Comparison of ENCODE assay signal across 8 cellular contexts in genomic region chr7:75842836-75843446, GRCh38. TPM values are rescaled to one million over a fixed set of nuclear protein-coding genes. Genes with fewer than 3 reads are reported as not detected.
DNase-seq lines count a peak whose midpoint lies in the region; ATAC-seq, FAIRE-seq and TF ChIP-seq lines count a peak whose summit lies in the region.

No MANE protein-coding gene starts in this region.

- CTCF ChIA-PET in GM10248 (lab: Yijun Ruan, JAX) = interaction anchor here (1.2 to 1.8 kb wide), 3 partner anchors 23 to 177 kb away, joined by 3 to 7 read pairs (median 3); no protein-coding TSS in a partner anchor

- H2AK5ac ChIP-seq in mesenchymal stem cell (ENCODE audit: low read length, severe bottlenecking) = no peak overlapping the region

- intact Hi-C loops in upper lobe of right lung (cut with DNase I) (no loop called here), kidney (cut with DNase I) (no loop called here)

- no peak overlapping the region for H3K23ac ChIP-seq in mesenchymal stem cell (ENCODE audit: low read length in 2 of 2)

- POLR2A ChIA-PET in GM10248 (lab: Yijun Ruan, JAX) = interaction anchor here (0.7 kb wide), 1 partner anchor 29 kb away, joined by 4 read pairs; no protein-coding TSS in a partner anchor

- no peaks in the 10 kb centered on the region for H3K9me3 ChIP-seq in mesenchymal stem cell (ENCODE audit: control insufficient read depth, low read length)
- H3K9me3 ChIP-seq in upper lobe of right lung = no peaks in the 10 kb centered on the region
- no peaks in the 10 kb centered on the region for H3K9me3 ChIP-seq in kidney (ENCODE audit: control insufficient read depth in 1 of 2, low read length in 2 of 2)

- no peak overlapping the region for H2BK5ac ChIP-seq in mesenchymal stem cell (ENCODE audit: low read depth, low read length, poor library complexity, severe bottlenecking)

- ATAC-seq in GM21576 (IDR thresholded peaks at IDR 0.05; ENCODE audit: unreplicated experiment) (peak; percentile 82), upper lobe of right lung (peak; percentile 88)

- peaks cover 2% of the 10 kb centered on the region for H3K4me1 ChIP-seq in mesenchymal stem cell (ENCODE audit: control insufficient read depth, insufficient read depth, low read depth, low read length)
- peaks cover 13% of the 10 kb centered on the region for H3K4me1 ChIP-seq in upper lobe of right lung
- H3K4me1 ChIP-seq in kidney (ENCODE audit: control insufficient read depth in 1 of 2, insufficient read depth in 1 of 2, low read depth in 1 of 2, low read length in 2 of 2) = no peaks in the 10 kb centered on the region

- H3K27ac ChIP-seq in mesenchymal stem cell (ENCODE audit: low read length, poor library complexity, severe bottlenecking) = no peak overlapping the region
- peak overlapping the region; percentile 71 for H3K27ac ChIP-seq in upper lobe of right lung
- H3K27ac ChIP-seq in kidney (ENCODE audit: low read depth in 2 of 2, low read length in 2 of 2) = no peak overlapping the region

- no peak overlapping the region for H2BK15ac ChIP-seq in mesenchymal stem cell (ENCODE audit: low read depth, poor library complexity, severe bottlenecking)

- FAIRE-seq in kidney (lab: Jason Lieb, UNC) = no peak

- H3K14ac ChIP-seq in mesenchymal stem cell (ENCODE audit: low read length in 2 of 2) = no peak overlapping the region

- peak overlapping the region; percentile 67 for H4K91ac ChIP-seq in mesenchymal stem cell (ENCODE audit: low read length)

- no peaks in the 10 kb centered on the region for H3K79me1 ChIP-seq in mesenchymal stem cell (replicated peaks; ENCODE audit: low read length, poor library complexity, severe bottlenecking)

- H3K4ac ChIP-seq in mesenchymal stem cell (ENCODE audit: low read depth in 1 of 2, low read length in 2 of 2) = peak overlapping the region; percentile 35 to 45

- DNase-seq in GM10248 (ENCODE audit: extremely low spot score) (peak; percentile 62), LHCN-M2 (ENCODE audit: low read depth) (peak; percentile 78), mesenchymal stem cell (peak; percentile 96), upper lobe of right lung (no peak), DMS79 treated with DMSO at 0.1 percent for 48 hours (lab: John Stamatoyannopoulos, UW) (no peak), kidney (no peak)
- peak; percentile 20 for DNase-seq in activated naive CD8-positive, alpha-beta T cell treated with anti-CD3 and anti-CD28 coated beads for 36 hours

- peak overlapping the region; percentile 62 for H3K27ac Mint-ChIP-seq in activated naive CD8-positive, alpha-beta T cell treated with anti-CD3 and anti-CD28 coated beads for 36 hours

- H3K27me3 Mint-ChIP-seq in activated naive CD8-positive, alpha-beta T cell treated with anti-CD3 and anti-CD28 coated beads for 36 hours = no peaks in the 10 kb centered on the region

- H3K27me3 ChIP-seq in mesenchymal stem cell (ENCODE audit: control insufficient read depth in 1 of 2, insufficient read depth in 1 of 2, low read length in 2 of 2) (peaks cover 0 to 5% of the 10 kb centered on the region in 2 experiments), upper lobe of right lung (no peaks in the 10 kb centered on the region)

- H3K9me3 Mint-ChIP-seq in activated naive CD8-positive, alpha-beta T cell treated with anti-CD3 and anti-CD28 coated beads for 36 hours = no peaks in the 10 kb centered on the region

- peak overlapping the region in 1 of 2 experiments; percentile 16 for H3K4me3 ChIP-seq in mesenchymal stem cell (ENCODE audit: insufficient read depth in 1 of 2, low read depth in 1 of 2, low read length in 2 of 2)
- H3K4me3 ChIP-seq in upper lobe of right lung = peak overlapping the region; percentile 10
- H3K4me3 ChIP-seq in kidney (ENCODE audit: low read length in 2 of 2) = no peak overlapping the region

- H4K8ac ChIP-seq in mesenchymal stem cell (ENCODE audit: low read length) = peak overlapping the region; percentile 21

- peak overlapping the region; percentile 91 for H2BK120ac ChIP-seq in mesenchymal stem cell (ENCODE audit: low read depth, low read length)

- no peak for TF ChIP-seq CTCF in GM10248 (IDR thresholded peaks at IDR 0.05; ENCODE audit: control extremely low read depth, extremely low read depth, low read depth, missing control alignments)
- TF ChIP-seq CTCF in upper lobe of right lung (IDR thresholded peaks at IDR 0.05) = no peak
- TF ChIP-seq CTCF in kidney (IDR thresholded peaks at IDR 0.05; ENCODE audit: borderline replicate concordance, extremely low read depth, insufficient read depth) = no peak

- H3K36me3 Mint-ChIP-seq in activated naive CD8-positive, alpha-beta T cell treated with anti-CD3 and anti-CD28 coated beads for 36 hours = no peaks in the 10 kb centered on the region

- no peak overlapping the region for H3K4me2 ChIP-seq in mesenchymal stem cell (ENCODE audit: low read length, poor library complexity, severe bottlenecking)

- H2AFZ ChIP-seq in mesenchymal stem cell (ENCODE audit: low read depth, low read length) = no peak overlapping the region

- H3K4me1 Mint-ChIP-seq in activated naive CD8-positive, alpha-beta T cell treated with anti-CD3 and anti-CD28 coated beads for 36 hours = peaks cover 11% of the 10 kb centered on the region

- H2BK12ac ChIP-seq in mesenchymal stem cell (ENCODE audit: low read length in 2 of 2) = peak overlapping the region; percentile 17 to 72

- H3K18ac ChIP-seq in mesenchymal stem cell (ENCODE audit: low read depth in 1 of 2, low read length in 2 of 2) = peak overlapping the region; percentile 56 to 79

- H3K4me3 Mint-ChIP-seq in activated naive CD8-positive, alpha-beta T cell treated with anti-CD3 and anti-CD28 coated beads for 36 hours = no peak overlapping the region

- WGBS in mesenchymal stem cell = 44% methylated on average over 6 of the region's 8 CpGs

- peak overlapping the region; percentile 56 for H3K9ac ChIP-seq in mesenchymal stem cell (ENCODE audit: low read length)
- H3K9ac ChIP-seq in kidney (ENCODE audit: low read length in 2 of 2) = no peak overlapping the region

- H3K36me3 ChIP-seq in mesenchymal stem cell (ENCODE audit: control insufficient read depth in 1 of 2, insufficient read depth in 2 of 2, low read depth in 1 of 2, low read length in 2 of 2) = no peaks in the 10 kb centered on the region
- no peaks in the 10 kb centered on the region for H3K36me3 ChIP-seq in upper lobe of right lung
- no peaks in the 10 kb centered on the region for H3K36me3 ChIP-seq in kidney (ENCODE audit: control insufficient read depth in 1 of 2, insufficient read depth in 2 of 2, low read length in 2 of 2)

RNA-seq across cellular contexts. Expression of gene CCL24, which starts 29.3 kb away (rescaled TPM):
- not detected in 2 replicates for total RNA-seq in LHCN-M2 (2014; rRNA removed)
- not detected for polyA plus RNA-seq in LHCN-M2 (2012)
- not detected for total RNA-seq in activated naive CD8-positive, alpha-beta T cell treated with anti-CD3 and anti-CD28 coated beads for 36 hours
- not detected for polyA plus RNA-seq in mesenchymal stem cell (2013, experiment 1 of 2)
- polyA plus RNA-seq in mesenchymal stem cell (2013, experiment 2 of 2) = not detected
- 4.8 TPM for total RNA-seq in upper lobe of right lung
- not detected for total RNA-seq in kidney
- not detected for polyA plus RNA-seq in kidney (ENCODE audit: insufficient read depth, low read depth, low replicate concordance)

RNA-seq across cellular contexts. Expression of gene RHBDD2, which starts 35.9 kb away (rescaled TPM):
- 90.6 and 91.0 TPM in 2 replicates for total RNA-seq in LHCN-M2 (2014; rRNA removed)
- 68.3 TPM for polyA plus RNA-seq in LHCN-M2 (2012)
- total RNA-seq in activated naive CD8-positive, alpha-beta T cell treated with anti-CD3 and anti-CD28 coated beads for 36 hours = 10 to 100 TPM; 28.0 to 29.6 TPM
- polyA plus RNA-seq in mesenchymal stem cell (2013, experiment 1 of 2) = 78.6 TPM
- polyA plus RNA-seq in mesenchymal stem cell (2013, experiment 2 of 2) = 78.6 TPM
- 68.6 TPM for total RNA-seq in upper lobe of right lung
- 89.5 TPM for total RNA-seq in kidney
- 185 TPM for polyA plus RNA-seq in kidney (ENCODE audit: insufficient read depth, low read depth, low replicate concordance)

Comparison
In these comparisons a context has a peak if more than half of its experiments do, and no peak if none do; other contexts are left out.
1. DNase-seq: peak in GM10248 (single experiment), LHCN-M2 (single experiment), activated naive CD8-positive, alpha-beta T cell treated with anti-CD3 and anti-CD28 coated beads for 36 hours (single experiment) and mesenchymal stem cell (single experiment); none in upper lobe of right lung (single experiment), DMS79 treated with DMSO at 0.1 percent for 48 hours (single experiment) and kidney (single experiment).